In the genomic region with DNA sequence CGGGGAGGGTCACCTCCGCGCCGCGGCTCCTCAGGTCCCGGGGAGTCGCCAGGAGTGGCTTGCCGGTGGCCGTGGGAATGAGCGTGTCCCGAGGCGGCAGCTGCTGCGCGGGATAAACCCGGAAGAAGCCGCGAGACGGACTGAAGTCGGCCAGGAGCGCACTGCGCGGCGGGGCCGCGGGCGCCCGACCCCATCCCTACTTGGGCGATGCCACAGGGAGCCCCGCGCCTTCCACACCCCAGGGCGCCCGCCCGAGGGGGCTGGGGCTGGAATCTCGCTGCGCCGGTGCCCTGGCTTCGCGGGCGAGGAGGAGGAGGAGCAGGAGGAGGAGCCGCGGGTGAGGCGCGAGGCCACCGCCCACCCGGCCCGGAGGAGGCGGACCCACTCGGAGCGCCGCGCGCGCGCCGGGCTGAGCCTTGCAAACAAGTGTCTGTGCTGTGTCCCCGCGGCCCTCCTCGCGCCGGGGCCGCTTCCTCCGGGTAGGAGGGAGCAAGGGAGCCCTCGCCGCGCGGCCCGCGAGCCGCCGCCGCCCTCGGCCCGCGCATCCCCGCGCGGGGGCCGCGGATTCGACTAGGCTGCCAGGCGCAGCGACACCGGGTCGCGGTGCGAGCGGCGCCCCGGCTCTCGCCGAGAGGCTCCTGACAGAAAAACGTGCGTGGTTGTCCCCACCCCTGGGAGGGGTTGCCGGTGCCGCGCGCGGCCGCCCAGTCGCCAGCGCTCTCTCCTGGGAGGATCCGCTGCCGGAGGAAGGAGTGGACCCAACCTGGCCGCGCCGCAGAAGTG, we compare ENCODE assay signal across 1 cellular context.
TF ChIP-seq lines count a peak whose summit lies in the region.

A gene (plus strand): TSS at position 412 of the 783 bp plus-strand sequence.

TF ChIP-seq in HepG2, 621 proteins besides CTCF, POLR2A, EP300 and RAD21 (continued from another document and continues in another):
- TF ChIP-seq PCBP1 (IDR thresholded peaks at IDR 0.05; ENCODE audit: borderline replicate concordance, low read depth, low read length) (no peak; the same call in none of the 2 replicates), ZNF350 (CRISPR knock-in tag; IDR thresholded peaks at IDR 0.05; ENCODE audit: borderline replicate concordance, low read depth) (peak; percentile 63; the same call in 1 of the 2 replicates), ZSCAN29 (CRISPR knock-in tag; conservative IDR thresholded peaks at IDR 0.05) (no peak), MATR3 (CRISPR knock-in tag; IDR thresholded peaks at IDR 0.05) (no peak), HMG20B (CRISPR knock-in tag; conservative IDR thresholded peaks at IDR 0.05) (peak; percentile 41; the same call in 1 of the 2 replicates), ZNF674 (CRISPR knock-in tag; IDR thresholded peaks at IDR 0.05; ENCODE audit: low read depth) (no peak), PHF20 (CRISPR knock-in tag; IDR thresholded peaks at IDR 0.05) (peak; percentile 43), GATAD1 (CRISPR knock-in tag; IDR thresholded peaks at IDR 0.05) (no peak), ZNF607 (CRISPR knock-in tag; IDR thresholded peaks at IDR 0.05; ENCODE audit: borderline replicate concordance) (peak; percentile 74; the same call in 1 of the 2 replicates), ZNF251 (CRISPR knock-in tag; IDR thresholded peaks at IDR 0.05) (no peak), FLYWCH1 (CRISPR knock-in tag; IDR thresholded peaks at IDR 0.05) (no peak), CEBPG (CRISPR knock-in tag; IDR thresholded peaks at IDR 0.05) (no peak), ZC3H4 (CRISPR knock-in tag; IDR thresholded peaks at IDR 0.05; ENCODE audit: borderline replicate concordance) (no peak), ZNF256 (CRISPR knock-in tag; conservative IDR thresholded peaks at IDR 0.05) (no peak), ZNF839 (CRISPR knock-in tag; IDR thresholded peaks at IDR 0.05; ENCODE audit: borderline replicate concordance) (no peak; the same call in 1 of the 2 replicates), ZNF232 (CRISPR knock-in tag; IDR thresholded peaks at IDR 0.05; ENCODE audit: borderline replicate concordance) (peak; percentile 65; the same call in 1 of the 2 replicates), ZFP90 (CRISPR knock-in tag; IDR thresholded peaks at IDR 0.05; ENCODE audit: borderline replicate concordance) (no peak; the same call in 1 of the 2 replicates), IKZF1 (IDR thresholded peaks at IDR 0.05) (no peak), NR1H2 (CRISPR knock-in tag; IDR thresholded peaks at IDR 0.05; ENCODE audit: borderline replicate concordance, low read depth) (no peak), CREM (IDR thresholded peaks at IDR 0.05) (no peak), CREM (CRISPR knock-in tag; IDR thresholded peaks at IDR 0.05) (no peak), ASH2L (IDR thresholded peaks at IDR 0.05; ENCODE audit: insufficient read length, low read depth, low read length) (no peak), MIER2 (CRISPR knock-in tag; IDR thresholded peaks at IDR 0.05) (no peak), KDM2A (CRISPR knock-in tag; IDR thresholded peaks at IDR 0.05; ENCODE audit: borderline replicate concordance, low read depth) (peak; percentile 71), WIZ (CRISPR knock-in tag; IDR thresholded peaks at IDR 0.05) (no peak), ZNF780A (CRISPR knock-in tag; IDR thresholded peaks at IDR 0.05) (no peak), CHD2 (IDR thresholded peaks at IDR 0.05; ENCODE audit: low read depth, low read length) (0 out of 2 replicates have a peak, but pooled peaks have one; percentile 29), SP4 (CRISPR knock-in tag; IDR thresholded peaks at IDR 0.05) (no peak; the same call in 1 of the 2 replicates), SIN3A (IDR thresholded peaks at IDR 0.05; ENCODE audit: borderline replicate concordance, low read depth, low read length) (0 out of 2 replicates have a peak, but pooled peaks have one; percentile 11), SIX4 (CRISPR knock-in tag; IDR thresholded peaks at IDR 0.05) (no peak), GLI4 (CRISPR knock-in tag; IDR thresholded peaks at IDR 0.05; ENCODE audit: borderline replicate concordance) (peak; percentile 71; the same call in 1 of the 2 replicates), ZNF501 (CRISPR knock-in tag; IDR thresholded peaks at IDR 0.05) (no peak; the same call in 1 of the 2 replicates), KMT2A (CRISPR knock-in tag; IDR thresholded peaks at IDR 0.05) (0 out of 2 replicates have a peak, but pooled peaks have one; percentile 1), ZNF547 (CRISPR knock-in tag; IDR thresholded peaks at IDR 0.05) (peak; percentile 76), GABPB1 (CRISPR knock-in tag; IDR thresholded peaks at IDR 0.05) (peak; percentile 56; the same call in 1 of the 2 replicates), SMARCE1 (IDR thresholded peaks at IDR 0.05; ENCODE audit: borderline replicate concordance) (no peak), HMGA1 (CRISPR knock-in tag; conservative IDR thresholded peaks at IDR 0.05) (no peak), CBX2 (IDR thresholded peaks at IDR 0.05; ENCODE audit: low read depth, low read length) (no peak), CBX2 (CRISPR knock-in tag; IDR thresholded peaks at IDR 0.05; ENCODE audit: low read depth) (no peak), ETV6 (CRISPR knock-in tag; conservative IDR thresholded peaks at IDR 0.05) (no peak), ZNF17 (CRISPR knock-in tag; IDR thresholded peaks at IDR 0.05) (no peak), NKX3-1 (CRISPR knock-in tag; IDR thresholded peaks at IDR 0.05) (no peak), SMC3 (IDR thresholded peaks at IDR 0.05; ENCODE audit: low read length) (no peak)
- TF ChIP-seq, protein P1, sequence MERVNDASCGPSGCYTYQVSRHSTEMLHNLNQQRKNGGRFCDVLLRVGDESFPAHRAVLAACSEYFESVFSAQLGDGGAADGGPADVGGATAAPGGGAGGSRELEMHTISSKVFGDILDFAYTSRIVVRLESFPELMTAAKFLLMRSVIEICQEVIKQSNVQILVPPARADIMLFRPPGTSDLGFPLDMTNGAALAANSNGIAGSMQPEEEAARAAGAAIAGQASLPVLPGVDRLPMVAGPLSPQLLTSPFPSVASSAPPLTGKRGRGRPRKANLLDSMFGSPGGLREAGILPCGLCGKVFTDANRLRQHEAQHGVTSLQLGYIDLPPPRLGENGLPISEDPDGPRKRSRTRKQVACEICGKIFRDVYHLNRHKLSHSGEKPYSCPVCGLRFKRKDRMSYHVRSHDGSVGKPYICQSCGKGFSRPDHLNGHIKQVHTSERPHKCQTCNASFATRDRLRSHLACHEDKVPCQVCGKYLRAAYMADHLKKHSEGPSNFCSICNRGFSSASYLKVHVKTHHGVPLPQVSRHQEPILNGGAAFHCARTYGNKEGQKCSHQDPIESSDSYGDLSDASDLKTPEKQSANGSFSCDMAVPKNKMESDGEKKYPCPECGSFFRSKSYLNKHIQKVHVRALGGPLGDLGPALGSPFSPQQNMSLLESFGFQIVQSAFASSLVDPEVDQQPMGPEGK (CRISPR knock-in tag; IDR thresholded peaks at IDR 0.05), result peak; percentile 36
- TF ChIP-seq, protein P2, sequence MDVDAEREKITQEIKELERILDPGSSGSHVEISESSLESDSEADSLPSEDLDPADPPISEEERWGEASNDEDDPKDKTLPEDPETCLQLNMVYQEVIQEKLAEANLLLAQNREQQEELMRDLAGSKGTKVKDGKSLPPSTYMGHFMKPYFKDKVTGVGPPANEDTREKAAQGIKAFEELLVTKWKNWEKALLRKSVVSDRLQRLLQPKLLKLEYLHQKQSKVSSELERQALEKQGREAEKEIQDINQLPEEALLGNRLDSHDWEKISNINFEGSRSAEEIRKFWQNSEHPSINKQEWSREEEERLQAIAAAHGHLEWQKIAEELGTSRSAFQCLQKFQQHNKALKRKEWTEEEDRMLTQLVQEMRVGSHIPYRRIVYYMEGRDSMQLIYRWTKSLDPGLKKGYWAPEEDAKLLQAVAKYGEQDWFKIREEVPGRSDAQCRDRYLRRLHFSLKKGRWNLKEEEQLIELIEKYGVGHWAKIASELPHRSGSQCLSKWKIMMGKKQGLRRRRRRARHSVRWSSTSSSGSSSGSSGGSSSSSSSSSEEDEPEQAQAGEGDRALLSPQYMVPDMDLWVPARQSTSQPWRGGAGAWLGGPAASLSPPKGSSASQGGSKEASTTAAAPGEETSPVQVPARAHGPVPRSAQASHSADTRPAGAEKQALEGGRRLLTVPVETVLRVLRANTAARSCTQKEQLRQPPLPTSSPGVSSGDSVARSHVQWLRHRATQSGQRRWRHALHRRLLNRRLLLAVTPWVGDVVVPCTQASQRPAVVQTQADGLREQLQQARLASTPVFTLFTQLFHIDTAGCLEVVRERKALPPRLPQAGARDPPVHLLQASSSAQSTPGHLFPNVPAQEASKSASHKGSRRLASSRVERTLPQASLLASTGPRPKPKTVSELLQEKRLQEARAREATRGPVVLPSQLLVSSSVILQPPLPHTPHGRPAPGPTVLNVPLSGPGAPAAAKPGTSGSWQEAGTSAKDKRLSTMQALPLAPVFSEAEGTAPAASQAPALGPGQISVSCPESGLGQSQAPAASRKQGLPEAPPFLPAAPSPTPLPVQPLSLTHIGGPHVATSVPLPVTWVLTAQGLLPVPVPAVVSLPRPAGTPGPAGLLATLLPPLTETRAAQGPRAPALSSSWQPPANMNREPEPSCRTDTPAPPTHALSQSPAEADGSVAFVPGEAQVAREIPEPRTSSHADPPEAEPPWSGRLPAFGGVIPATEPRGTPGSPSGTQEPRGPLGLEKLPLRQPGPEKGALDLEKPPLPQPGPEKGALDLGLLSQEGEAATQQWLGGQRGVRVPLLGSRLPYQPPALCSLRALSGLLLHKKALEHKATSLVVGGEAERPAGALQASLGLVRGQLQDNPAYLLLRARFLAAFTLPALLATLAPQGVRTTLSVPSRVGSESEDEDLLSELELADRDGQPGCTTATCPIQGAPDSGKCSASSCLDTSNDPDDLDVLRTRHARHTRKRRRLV (CRISPR knock-in tag; IDR thresholded peaks at IDR 0.05), result no peak
- TF ChIP-seq, protein P3, sequence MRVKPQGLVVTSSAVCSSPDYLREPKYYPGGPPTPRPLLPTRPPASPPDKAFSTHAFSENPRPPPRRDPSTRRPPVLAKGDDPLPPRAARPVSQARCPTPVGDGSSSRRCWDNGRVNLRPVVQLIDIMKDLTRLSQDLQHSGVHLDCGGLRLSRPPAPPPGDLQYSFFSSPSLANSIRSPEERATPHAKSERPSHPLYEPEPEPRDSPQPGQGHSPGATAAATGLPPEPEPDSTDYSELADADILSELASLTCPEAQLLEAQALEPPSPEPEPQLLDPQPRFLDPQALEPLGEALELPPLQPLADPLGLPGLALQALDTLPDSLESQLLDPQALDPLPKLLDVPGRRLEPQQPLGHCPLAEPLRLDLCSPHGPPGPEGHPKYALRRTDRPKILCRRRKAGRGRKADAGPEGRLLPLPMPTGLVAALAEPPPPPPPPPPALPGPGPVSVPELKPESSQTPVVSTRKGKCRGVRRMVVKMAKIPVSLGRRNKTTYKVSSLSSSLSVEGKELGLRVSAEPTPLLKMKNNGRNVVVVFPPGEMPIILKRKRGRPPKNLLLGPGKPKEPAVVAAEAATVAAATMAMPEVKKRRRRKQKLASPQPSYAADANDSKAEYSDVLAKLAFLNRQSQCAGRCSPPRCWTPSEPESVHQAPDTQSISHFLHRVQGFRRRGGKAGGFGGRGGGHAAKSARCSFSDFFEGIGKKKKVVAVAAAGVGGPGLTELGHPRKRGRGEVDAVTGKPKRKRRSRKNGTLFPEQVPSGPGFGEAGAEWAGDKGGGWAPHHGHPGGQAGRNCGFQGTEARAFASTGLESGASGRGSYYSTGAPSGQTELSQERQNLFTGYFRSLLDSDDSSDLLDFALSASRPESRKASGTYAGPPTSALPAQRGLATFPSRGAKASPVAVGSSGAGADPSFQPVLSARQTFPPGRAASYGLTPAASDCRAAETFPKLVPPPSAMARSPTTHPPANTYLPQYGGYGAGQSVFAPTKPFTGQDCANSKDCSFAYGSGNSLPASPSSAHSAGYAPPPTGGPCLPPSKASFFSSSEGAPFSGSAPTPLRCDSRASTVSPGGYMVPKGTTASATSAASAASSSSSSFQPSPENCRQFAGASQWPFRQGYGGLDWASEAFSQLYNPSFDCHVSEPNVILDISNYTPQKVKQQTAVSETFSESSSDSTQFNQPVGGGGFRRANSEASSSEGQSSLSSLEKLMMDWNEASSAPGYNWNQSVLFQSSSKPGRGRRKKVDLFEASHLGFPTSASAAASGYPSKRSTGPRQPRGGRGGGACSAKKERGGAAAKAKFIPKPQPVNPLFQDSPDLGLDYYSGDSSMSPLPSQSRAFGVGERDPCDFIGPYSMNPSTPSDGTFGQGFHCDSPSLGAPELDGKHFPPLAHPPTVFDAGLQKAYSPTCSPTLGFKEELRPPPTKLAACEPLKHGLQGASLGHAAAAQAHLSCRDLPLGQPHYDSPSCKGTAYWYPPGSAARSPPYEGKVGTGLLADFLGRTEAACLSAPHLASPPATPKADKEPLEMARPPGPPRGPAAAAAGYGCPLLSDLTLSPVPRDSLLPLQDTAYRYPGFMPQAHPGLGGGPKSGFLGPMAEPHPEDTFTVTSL (CRISPR knock-in tag; IDR thresholded peaks at IDR 0.05; ENCODE audit: borderline replicate concordance), result no peak; the same call in 1 of the 2 replicates
- TF ChIP-seq, protein P4, sequence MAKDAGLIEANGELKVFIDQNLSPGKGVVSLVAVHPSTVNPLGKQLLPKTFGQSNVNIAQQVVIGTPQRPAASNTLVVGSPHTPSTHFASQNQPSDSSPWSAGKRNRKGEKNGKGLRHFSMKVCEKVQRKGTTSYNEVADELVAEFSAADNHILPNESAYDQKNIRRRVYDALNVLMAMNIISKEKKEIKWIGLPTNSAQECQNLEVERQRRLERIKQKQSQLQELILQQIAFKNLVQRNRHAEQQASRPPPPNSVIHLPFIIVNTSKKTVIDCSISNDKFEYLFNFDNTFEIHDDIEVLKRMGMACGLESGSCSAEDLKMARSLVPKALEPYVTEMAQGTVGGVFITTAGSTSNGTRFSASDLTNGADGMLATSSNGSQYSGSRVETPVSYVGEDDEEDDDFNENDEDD (CRISPR knock-in tag; IDR thresholded peaks at IDR 0.05; ENCODE audit: borderline replicate concordance), result peak; percentile 63; the same call in 1 of the 2 replicates
- TF ChIP-seq, protein P5, sequence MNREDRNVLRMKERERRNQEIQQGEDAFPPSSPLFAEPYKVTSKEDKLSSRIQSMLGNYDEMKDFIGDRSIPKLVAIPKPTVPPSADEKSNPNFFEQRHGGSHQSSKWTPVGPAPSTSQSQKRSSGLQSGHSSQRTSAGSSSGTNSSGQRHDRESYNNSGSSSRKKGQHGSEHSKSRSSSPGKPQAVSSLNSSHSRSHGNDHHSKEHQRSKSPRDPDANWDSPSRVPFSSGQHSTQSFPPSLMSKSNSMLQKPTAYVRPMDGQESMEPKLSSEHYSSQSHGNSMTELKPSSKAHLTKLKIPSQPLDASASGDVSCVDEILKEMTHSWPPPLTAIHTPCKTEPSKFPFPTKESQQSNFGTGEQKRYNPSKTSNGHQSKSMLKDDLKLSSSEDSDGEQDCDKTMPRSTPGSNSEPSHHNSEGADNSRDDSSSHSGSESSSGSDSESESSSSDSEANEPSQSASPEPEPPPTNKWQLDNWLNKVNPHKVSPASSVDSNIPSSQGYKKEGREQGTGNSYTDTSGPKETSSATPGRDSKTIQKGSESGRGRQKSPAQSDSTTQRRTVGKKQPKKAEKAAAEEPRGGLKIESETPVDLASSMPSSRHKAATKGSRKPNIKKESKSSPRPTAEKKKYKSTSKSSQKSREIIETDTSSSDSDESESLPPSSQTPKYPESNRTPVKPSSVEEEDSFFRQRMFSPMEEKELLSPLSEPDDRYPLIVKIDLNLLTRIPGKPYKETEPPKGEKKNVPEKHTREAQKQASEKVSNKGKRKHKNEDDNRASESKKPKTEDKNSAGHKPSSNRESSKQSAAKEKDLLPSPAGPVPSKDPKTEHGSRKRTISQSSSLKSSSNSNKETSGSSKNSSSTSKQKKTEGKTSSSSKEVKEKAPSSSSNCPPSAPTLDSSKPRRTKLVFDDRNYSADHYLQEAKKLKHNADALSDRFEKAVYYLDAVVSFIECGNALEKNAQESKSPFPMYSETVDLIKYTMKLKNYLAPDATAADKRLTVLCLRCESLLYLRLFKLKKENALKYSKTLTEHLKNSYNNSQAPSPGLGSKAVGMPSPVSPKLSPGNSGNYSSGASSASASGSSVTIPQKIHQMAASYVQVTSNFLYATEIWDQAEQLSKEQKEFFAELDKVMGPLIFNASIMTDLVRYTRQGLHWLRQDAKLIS (CRISPR knock-in tag; IDR thresholded peaks at IDR 0.05), result no peak
